In genomic region chr18:31497404-31497710, GRCh38 we compare ENCODE assay signal across 11 cellular contexts. TPM values are rescaled to one million over a fixed set of nuclear protein-coding genes. Genes with fewer than 3 reads are reported as not detected.
DNase-seq lines count a peak whose midpoint lies in the region; ATAC-seq lines count a peak whose summit lies in the region.
"Had no signal": no experiment of that assay in that cellular context is flagged by ENCODE, and none has a peak within 500 bp of the region (broad histone marks: within the 10 kb centered on the region; RNA-seq: fewer than 3 reads in every experiment).

No MANE protein-coding gene starts in this region.

- CTCF ChIA-PET in naive thymus-derived CD4-positive, alpha-beta T cell (lab: Charles Lee): no interaction called here

- no peak for DNase-seq in stimulated activated naive CD8-positive, alpha-beta T cell treated with anti-CD3 and anti-CD28 coated beads, Interleukin-15, Interleukin-2, amounts not matched to agents 100 U/mL and 50 U/mL, for 24 hours
- DNase-seq in epithelial cell of prostate (ENCODE audit: low read depth, low spot score) (no peak), hypothalamus (lab: John Stamatoyannopoulos, UW) (no peak), NCI-H82 (lab: John Stamatoyannopoulos, UW) (no peak), cortex of kidney (lab: John Stamatoyannopoulos, UW) (no peak)
- no peak for DNase-seq in naive thymus-derived CD4-positive, alpha-beta T cell
- DNase-seq: AML-193, NCI-H1436 treated with DMSO at 0.1 percent for 48 hours had no signal

- ATAC-seq in stimulated activated naive CD8-positive, alpha-beta T cell treated with anti-CD3 and anti-CD28 coated beads, Interleukin-15, Interleukin-2, amounts not matched to agents 100 U/mL and 50 U/mL, for 24 hours: no peak
- no peak for ATAC-seq in naive thymus-derived CD4-positive, alpha-beta T cell
- ATAC-seq in GM19455 (IDR thresholded peaks at IDR 0.05; ENCODE audit: unreplicated experiment): no peak

- H3K36me3 ChIP-seq in naive thymus-derived CD4-positive, alpha-beta T cell (ENCODE audit: control insufficient read depth in 2 of 3, insufficient read depth in 3 of 3, low read length in 3 of 3): no peaks in the 10 kb centered on the region

- intact Hi-C loops in naive thymus-derived CD4-positive, alpha-beta T cell (cut with micrococcal nuclease): no loop called here

- H3K27me3 Mint-ChIP-seq in stimulated activated naive CD8-positive, alpha-beta T cell treated with anti-CD3 and anti-CD28 coated beads, Interleukin-15, Interleukin-2, amounts not matched to agents 100 ng/mL and 50 ng/mL, for 24 hours: peaks cover 42% of the 10 kb centered on the region
- peaks cover 42 to 53% (median 52%) of the 10 kb centered on the region in 5 donors for H3K27me3 Mint-ChIP-seq in naive thymus-derived CD4-positive, alpha-beta T cell

- peaks cover 0 to 6% of the 10 kb centered on the region in 2 donors for H3K27me3 ChIP-seq in naive thymus-derived CD4-positive, alpha-beta T cell (ENCODE audit: control insufficient read depth in 2 of 2, insufficient read depth in 2 of 2, low read length in 2 of 2)

- POLR2A ChIA-PET in naive thymus-derived CD4-positive, alpha-beta T cell (lab: Charles Lee): no interaction called here

- H3K9me3 ChIP-seq in naive thymus-derived CD4-positive, alpha-beta T cell (ENCODE audit: control insufficient read depth in 2 of 3, low read length in 3 of 3): no peaks in the 10 kb centered on the region
- H3K9me3 ChIP-seq: SK-N-SH had no signal

- no peaks in the 10 kb centered on the region for H3K36me3 Mint-ChIP-seq in stimulated activated naive CD8-positive, alpha-beta T cell treated with anti-CD3 and anti-CD28 coated beads, Interleukin-15, Interleukin-2, amounts not matched to agents 100 ng/mL and 50 ng/mL, for 24 hours (ENCODE audit: low read depth)
- no peaks in the 10 kb centered on the region for H3K36me3 Mint-ChIP-seq in naive thymus-derived CD4-positive, alpha-beta T cell

- H3K4me1 Mint-ChIP-seq in stimulated activated naive CD8-positive, alpha-beta T cell treated with anti-CD3 and anti-CD28 coated beads, Interleukin-15, Interleukin-2, amounts not matched to agents 100 ng/mL and 50 ng/mL, for 24 hours (ENCODE audit: low read depth): peaks cover 4% of the 10 kb centered on the region
- peaks cover 0 to 12% (median 8%) of the 10 kb centered on the region in 7 donors for H3K4me1 Mint-ChIP-seq in naive thymus-derived CD4-positive, alpha-beta T cell

- no peak overlapping the region for H3K4me3 ChIP-seq in naive thymus-derived CD4-positive, alpha-beta T cell (ENCODE audit: low read length)

- no peaks in the 10 kb centered on the region for H3K4me1 ChIP-seq in naive thymus-derived CD4-positive, alpha-beta T cell (ENCODE audit: control insufficient read depth in 2 of 2, insufficient read depth in 2 of 2, low read length in 2 of 2)

- no peak overlapping the region for H3K27ac Mint-ChIP-seq in stimulated activated naive CD8-positive, alpha-beta T cell treated with anti-CD3 and anti-CD28 coated beads, Interleukin-15, Interleukin-2, amounts not matched to agents 100 ng/mL and 50 ng/mL, for 24 hours
- H3K27ac Mint-ChIP-seq in naive thymus-derived CD4-positive, alpha-beta T cell: no peak overlapping the region

- peak overlapping the region; percentile 12 for H3K4me3 Mint-ChIP-seq in stimulated activated naive CD8-positive, alpha-beta T cell treated with anti-CD3 and anti-CD28 coated beads, Interleukin-15, Interleukin-2, amounts not matched to agents 100 ng/mL and 50 ng/mL, for 24 hours
- H3K4me3 Mint-ChIP-seq in naive thymus-derived CD4-positive, alpha-beta T cell: peak overlapping the region in 9 of 10 donors; percentile 26 to 74 (median 58)

- H3K9me3 Mint-ChIP-seq in stimulated activated naive CD8-positive, alpha-beta T cell treated with anti-CD3 and anti-CD28 coated beads, Interleukin-15, Interleukin-2, amounts not matched to agents 100 ng/mL and 50 ng/mL, for 24 hours: no peaks in the 10 kb centered on the region
- peaks cover 0 to 4% (median 0%) of the 10 kb centered on the region in 11 donors for H3K9me3 Mint-ChIP-seq in naive thymus-derived CD4-positive, alpha-beta T cell

- H3K27ac ChIP-seq in epithelial cell of prostate: peak overlapping the region; percentile 75
- no peak overlapping the region for H3K27ac ChIP-seq in naive thymus-derived CD4-positive, alpha-beta T cell (ENCODE audit: low read depth, low read length)

RNA-seq across cellular contexts. Expression of gene DSG2, which starts 0.6 kb away (rescaled TPM):
- under 1 TPM; 0.13 to 0.53 (median 0.29) TPM for total RNA-seq in naive thymus-derived CD4-positive, alpha-beta T cell
- polyA plus RNA-seq in naive thymus-derived CD4-positive, alpha-beta T cell: under 1 TPM; 0.54 to 0.56 TPM
- polyA plus RNA-seq: SK-N-SH had no signal

RNA-seq across cellular contexts. Expression of gene DSG3, which starts 49.8 kb away (rescaled TPM):
- not detected for total RNA-seq in naive thymus-derived CD4-positive, alpha-beta T cell
- not detected for polyA plus RNA-seq in naive thymus-derived CD4-positive, alpha-beta T cell
